In genomic region chr5:93601433-93602175, GRCh38 we compare ENCODE assay signal across 2 cellular contexts.
TF ChIP-seq lines count a peak whose summit lies in the region.

No MANE protein-coding gene starts in this region.

TF ChIP-seq in HEK293, 187 proteins besides CTCF, POLR2A, EP300 and RAD21:
- TF ChIP-seq ATF2 (tag by site-specific recombination; IDR thresholded peaks at IDR 0.05; ENCODE audit: low read depth): peak; percentile 84
- no peak for TF ChIP-seq WT1 (tag by site-specific recombination; IDR thresholded peaks at IDR 0.05)
- peak; percentile 54; the same call in 1 of the 2 replicates for TF ChIP-seq ZNF140 (tag by site-specific recombination; IDR thresholded peaks at IDR 0.05)
- peak; percentile 46 for TF ChIP-seq ZNF366 (tag by site-specific recombination; conservative IDR thresholded peaks at IDR 0.05)
- TF ChIP-seq, protein P1, sequence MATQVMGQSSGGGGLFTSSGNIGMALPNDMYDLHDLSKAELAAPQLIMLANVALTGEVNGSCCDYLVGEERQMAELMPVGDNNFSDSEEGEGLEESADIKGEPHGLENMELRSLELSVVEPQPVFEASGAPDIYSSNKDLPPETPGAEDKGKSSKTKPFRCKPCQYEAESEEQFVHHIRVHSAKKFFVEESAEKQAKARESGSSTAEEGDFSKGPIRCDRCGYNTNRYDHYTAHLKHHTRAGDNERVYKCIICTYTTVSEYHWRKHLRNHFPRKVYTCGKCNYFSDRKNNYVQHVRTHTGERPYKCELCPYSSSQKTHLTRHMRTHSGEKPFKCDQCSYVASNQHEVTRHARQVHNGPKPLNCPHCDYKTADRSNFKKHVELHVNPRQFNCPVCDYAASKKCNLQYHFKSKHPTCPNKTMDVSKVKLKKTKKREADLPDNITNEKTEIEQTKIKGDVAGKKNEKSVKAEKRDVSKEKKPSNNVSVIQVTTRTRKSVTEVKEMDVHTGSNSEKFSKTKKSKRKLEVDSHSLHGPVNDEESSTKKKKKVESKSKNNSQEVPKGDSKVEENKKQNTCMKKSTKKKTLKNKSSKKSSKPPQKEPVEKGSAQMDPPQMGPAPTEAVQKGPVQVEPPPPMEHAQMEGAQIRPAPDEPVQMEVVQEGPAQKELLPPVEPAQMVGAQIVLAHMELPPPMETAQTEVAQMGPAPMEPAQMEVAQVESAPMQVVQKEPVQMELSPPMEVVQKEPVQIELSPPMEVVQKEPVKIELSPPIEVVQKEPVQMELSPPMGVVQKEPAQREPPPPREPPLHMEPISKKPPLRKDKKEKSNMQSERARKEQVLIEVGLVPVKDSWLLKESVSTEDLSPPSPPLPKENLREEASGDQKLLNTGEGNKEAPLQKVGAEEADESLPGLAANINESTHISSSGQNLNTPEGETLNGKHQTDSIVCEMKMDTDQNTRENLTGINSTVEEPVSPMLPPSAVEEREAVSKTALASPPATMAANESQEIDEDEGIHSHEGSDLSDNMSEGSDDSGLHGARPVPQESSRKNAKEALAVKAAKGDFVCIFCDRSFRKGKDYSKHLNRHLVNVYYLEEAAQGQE (tag by site-specific recombination; IDR thresholded peaks at IDR 0.05): no peak
- no peak for TF ChIP-seq ZFP69B (tag by site-specific recombination; IDR thresholded peaks at IDR 0.05)

TF ChIP-seq in GM12878, 131 proteins besides CTCF, POLR2A, EP300 and RAD21:
- no peak for TF ChIP-seq ZNF207 (IDR thresholded peaks at IDR 0.05; ENCODE audit: borderline replicate concordance)
- TF ChIP-seq EZH2 (IDR thresholded peaks at IDR 0.05; ENCODE audit: borderline replicate concordance, control insufficient read depth, low read depth, low read length): 0 out of 2 replicates have a peak, but pooled peaks have one; percentile 11
